8 cellular contexts compared by ENCODE assay signal in genomic region chr2:223957092-223957851, GRCh38. TPM values are rescaled to one million over a fixed set of nuclear protein-coding genes. Genes with fewer than 3 reads are reported as not detected.
DNase-seq lines count a peak whose midpoint lies in the region; ATAC-seq, FAIRE-seq and TF ChIP-seq lines count a peak whose summit lies in the region.

MRPL44 (plus strand) TSS chr2:223957463; CDS start chr2:223957473, 10 bp downstream.

- peak within 1 kb of the TSS; percentile 89 for H3K27ac ChIP-seq in IMR-90 (ENCODE audit: insufficient read depth, low read length)

- intact Hi-C loops in IMR-90 (cut with micrococcal nuclease) = no loop called here

- peak within 1 kb of the TSS; percentile 82 for H2AK9ac ChIP-seq in IMR-90 (replicated peaks; ENCODE audit: low read depth, low read length, poor library complexity)

- peak within 1 kb of the TSS; percentile 73 for H4K5ac ChIP-seq in IMR-90 (ENCODE audit: low read depth, low read length)

- dilution Hi-C loops in IMR-90 (cut with HindIII; ENCODE audit: low sequenced_read_pairs, unreplicated experiment) = no loop called here

- peak within 1 kb of the TSS; percentile 74 for H4K91ac ChIP-seq in IMR-90 (ENCODE audit: insufficient read depth, low read depth, low read length)

- H3K4me3 ChIP-seq in IMR-90 (ENCODE audit: insufficient read depth, low read depth, low read length) = peak within 1 kb of the TSS; percentile 86

- H2AK5ac ChIP-seq in IMR-90 (ENCODE audit: low read depth, low read length) = peak within 1 kb of the TSS; percentile 78; the same call in 1 of the 2 replicates

- peak within 1 kb of the TSS; percentile 59; the same call in 1 of the 2 replicates for H2BK20ac ChIP-seq in IMR-90 (ENCODE audit: low read depth, low read length)

- peak within 1 kb of the TSS; percentile 54 to 99 for H4K8ac ChIP-seq in IMR-90 (ENCODE audit: low read depth in 2 of 2, low read length in 2 of 2)

- H3K9ac ChIP-seq in IMR-90 (ENCODE audit: low read depth, low read length) = peak within 1 kb of the TSS; percentile 87

- H2BK5ac ChIP-seq in IMR-90 (ENCODE audit: low read depth, low read length, poor library complexity, severe bottlenecking) = peak within 1 kb of the TSS; percentile 87

- no TSS peak for BruUV-seq in IMR-90 (replicated peaks; lab: Mats Ljungman, UMichigan)

- TF ChIP-seq RAD21 in IMR-90 (IDR thresholded peaks at IDR 0.05; ENCODE audit: low read length) = no peak

- H2BK120ac ChIP-seq in IMR-90 (ENCODE audit: low read depth, low read length) = peak within 1 kb of the TSS; percentile 68

- DNase-seq in D721Med (ENCODE audit: insufficient read length, low spot score) (peak; percentile 53), IMR-90 (peak; percentile 93), OCI-M1 (lab: John Stamatoyannopoulos, UW) (peak; percentile 97), activated T-cell treated with anti-CD3 and anti-CD28 coated beads for 24 hours (ENCODE audit: low read depth) (peak; percentile 96), epidermal melanocyte (ENCODE audit: insufficient read length, low spot score) (peak; percentile 72), middle frontal gyrus (ENCODE audit: extremely low spot score, low spot score) (peak; percentile 94)
- DNase-seq in stimulated activated CD8-positive, alpha-beta memory T cell treated with anti-CD3 and anti-CD28 coated beads, Interleukin-4, amount 100 ng/mL, for 1 hour (ENCODE audit: low read depth in 2 of 2, low spot score in 1 of 2) = peak; percentile 95 to 97

- peaks cover 11% of the 10 kb centered on the region for H4K20me1 ChIP-seq in IMR-90 (ENCODE audit: insufficient read depth, low read length)

- FAIRE-seq in D721Med (lab: Jason Lieb, UNC) = no peak

- H3K4me2 ChIP-seq in IMR-90 (ENCODE audit: low read depth, low read length) = peak within 1 kb of the TSS; percentile 78

- H3K14ac ChIP-seq in IMR-90 (replicated peaks; ENCODE audit: low read depth, low read length) = peak within 1 kb of the TSS; percentile 82

- H3K9me3 ChIP-seq in IMR-90 (ENCODE audit: control insufficient read depth, insufficient read depth, low read length) = no peaks in the 10 kb centered on the region

- H2BK15ac ChIP-seq in IMR-90 (ENCODE audit: low read depth, low read length) = no peak within 1 kb of the TSS

- in situ Hi-C loops in IMR-90 (cut with MboI; ENCODE audit: low sequenced_read_pairs) = no loop called here

- no peaks in the 10 kb centered on the region for H3K27me3 ChIP-seq in IMR-90 (ENCODE audit: control insufficient read depth, insufficient read depth, low read length)

- TF ChIP-seq CTCF in D721Med (IDR thresholded peaks at IDR 0.05; ENCODE audit: insufficient read depth, missing control alignments) (no peak), IMR-90 (conservative IDR thresholded peaks at IDR 0.05; ENCODE audit: low read depth, low read length) (no peak)

- peak; percentile 85 for TF ChIP-seq POLR2A in IMR-90 (IDR thresholded peaks at IDR 0.05; ENCODE audit: low read depth, low read length)

- H3K23ac ChIP-seq in IMR-90 (ENCODE audit: low read depth, low read length) = peak within 1 kb of the TSS; percentile 87

- peaks cover 5% of the 10 kb centered on the region; the same call in 1 of the 2 replicates for H3K4me1 ChIP-seq in IMR-90 (ENCODE audit: control insufficient read depth, insufficient read depth, low read length)

- ATAC-seq in GM21526 (IDR thresholded peaks at IDR 0.05; ENCODE audit: low FRiP score, unreplicated experiment) = peak; percentile 87
- peak; percentile 100 for ATAC-seq in IMR-90 (ENCODE audit: low read depth)

- H3K79me1 ChIP-seq in IMR-90 (ENCODE audit: low read depth in 1 of 2, low read length in 2 of 2) = peaks cover 8 to 27% of the 10 kb centered on the region in 2 experiments

- CTCF ChIA-PET in IMR-90 (lab: Yijun Ruan, JAX) = no interaction called here

- peaks cover 3% of the 10 kb centered on the region; the same call in 1 of the 2 replicates for H3K9me1 ChIP-seq in IMR-90 (ENCODE audit: insufficient read depth, low read length)

- H3K36me3 ChIP-seq in IMR-90 (ENCODE audit: control insufficient read depth, insufficient read depth, low read length) = peaks cover 5% of the 10 kb centered on the region

- peak within 1 kb of the TSS; percentile 77 for H3K56ac ChIP-seq in IMR-90 (ENCODE audit: extremely low read depth, insufficient read depth, low read length)

- POLR2A ChIA-PET in IMR-90 (lab: Charles Lee; ENCODE audit: unreplicated experiment) = no interaction called here

- H3K4ac ChIP-seq in IMR-90 (ENCODE audit: low read depth, low read length) = peak within 1 kb of the TSS; percentile 73

- H2AFZ ChIP-seq in IMR-90 (replicated peaks; ENCODE audit: low read length, poor library complexity) = peak within 1 kb of the TSS; percentile 98

- peak within 1 kb of the TSS; percentile 47 for H3K18ac ChIP-seq in IMR-90 (ENCODE audit: low read depth, low read length)

- WGBS in IMR-90 (ENCODE audit: extremely low coverage in 2 of 2, insufficient read length in 1 of 2), 2 experiments = 0% methylated on average over 12 of the region's 65 CpGs; no CpG with 5 or more reads in 1 of the 2 experiments

TF ChIP-seq in IMR-90, 13 proteins besides CTCF, POLR2A, EP300 and RAD21:
- TF ChIP-seq MXI1 (IDR thresholded peaks at IDR 0.05; ENCODE audit: borderline replicate concordance, low read depth, low read length) (0 out of 2 replicates have a peak, but pooled peaks have one; percentile 11), RCOR1 (IDR thresholded peaks at IDR 0.05; ENCODE audit: insufficient replicate concordance, low read length) (no peak), MAFK (IDR thresholded peaks at IDR 0.05; ENCODE audit: low read depth, low read length) (no peak), CEBPB (IDR thresholded peaks at IDR 0.05; ENCODE audit: low read depth, low read length) (peak; percentile 67), BHLHE40 (IDR thresholded peaks at IDR 0.05; ENCODE audit: low read depth, low read length) (peak; percentile 69; the same call in 1 of the 2 replicates), MAZ (IDR thresholded peaks at IDR 0.05; ENCODE audit: borderline replicate concordance, low read depth, low read length) (peak; percentile 99), USF2 (IDR thresholded peaks at IDR 0.05; ENCODE audit: low read depth, low read length) (peak; percentile 39; the same call in 1 of the 2 replicates), ELK1 (IDR thresholded peaks at IDR 0.05; ENCODE audit: borderline replicate concordance, low read depth, low read length) (no peak), SMC3 (IDR thresholded peaks at IDR 0.05; ENCODE audit: low read depth, low read length) (0 out of 2 replicates have a peak, but pooled peaks have one; percentile 24), RFX5 (IDR thresholded peaks at IDR 0.05; ENCODE audit: low read depth, low read length) (no peak), CHD1 (IDR thresholded peaks at IDR 0.05; ENCODE audit: low read depth, low read length) (peak; percentile 80; the same call in 1 of the 2 replicates), NFE2L2 (IDR thresholded peaks at IDR 0.05; ENCODE audit: low read depth, low read length) (no peak), FOS (IDR thresholded peaks at IDR 0.05; ENCODE audit: low read depth, low read length) (peak; percentile 44)

RNA-seq across cellular contexts. Expression of gene MRPL44, which starts in this region (rescaled TPM):
- 20.1 and 30.3 TPM in 2 replicates for total RNA-seq in IMR-90 (2012; rRNA removed)
- polyA plus RNA-seq in IMR-90 (2012; rRNA removed) = 13.9 and 18.6 TPM in 2 replicates
- polyA plus RNA-seq in IMR-90 (2012; cell fraction: cytosol; rRNA removed) = 6.0 and 8.4 TPM in 2 replicates
- 2.0 and 6.5 TPM in 2 replicates for polyA plus RNA-seq in IMR-90 (2012; cell fraction: nucleus; rRNA removed; ENCODE audit: low replicate concordance)

Comparison
In these comparisons a context has a peak if more than half of its experiments do, and no peak if none do; other contexts are left out.
1. Peak in every context shown above with its lines: DNase-seq, ATAC-seq, H3K4me3 ChIP-seq and H3K27ac ChIP-seq.